ENCODE assay signal across 6 cellular contexts in the genomic region with DNA sequence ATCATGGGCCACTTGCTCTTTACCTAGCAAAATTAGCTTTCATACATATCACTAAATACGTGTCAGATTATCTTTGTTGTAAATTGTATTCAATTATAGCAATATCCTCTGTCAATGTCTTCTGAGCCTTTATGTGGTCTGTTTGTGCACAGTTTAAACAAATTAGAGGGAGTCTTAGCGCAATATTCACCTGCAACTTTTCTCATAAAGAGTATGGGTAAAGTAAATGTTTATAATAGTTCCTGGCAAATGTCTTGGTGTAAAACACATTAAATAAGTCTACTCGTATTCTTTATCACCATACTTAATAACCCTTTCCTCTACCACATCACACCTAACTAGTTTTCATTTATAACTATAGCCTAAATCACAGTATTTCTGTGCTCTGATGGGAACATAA.
"Had no signal": no experiment of that assay in that cellular context is flagged by ENCODE, and none has a peak within 500 bp of the region (broad histone marks: within the 10 kb centered on the region; RNA-seq: fewer than 3 reads in every experiment).

No MANE protein-coding gene starts in this region.

- DNase-seq: GDM1, GF-D8 had no signal

- FAIRE-seq: G401.6, GM12878, GM12891, GM18507 had no signal

- ATAC-seq: GM12878 had no signal

- H3K4me3 ChIP-seq: GM12878 had no signal
